ENCODE assay signal across 23 cellular contexts in the genomic region with DNA sequence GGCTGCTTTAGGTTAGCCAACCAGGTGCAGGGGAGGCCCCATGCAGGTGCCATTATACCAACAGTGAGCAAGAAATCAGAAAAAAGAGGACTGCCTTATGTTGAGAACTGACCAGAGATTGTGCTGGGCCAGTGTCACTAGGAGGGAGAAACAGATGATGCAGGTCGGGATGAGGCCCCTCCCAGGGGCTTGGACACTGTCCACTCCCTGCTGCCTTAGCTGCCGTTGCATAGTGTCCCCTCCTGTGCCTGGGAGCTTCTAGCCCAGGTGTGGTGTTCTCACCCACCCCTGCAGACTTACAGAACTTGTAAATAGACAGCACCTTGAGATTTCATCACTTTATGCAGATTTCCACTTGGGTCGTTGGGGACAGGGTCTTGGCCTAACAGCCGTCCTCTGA. TPM values are rescaled to one million over a fixed set of nuclear protein-coding genes. Genes with fewer than 3 reads are reported as not detected.
DNase-seq lines count a peak whose midpoint lies in the region; ATAC-seq, FAIRE-seq and TF ChIP-seq lines count a peak whose summit lies in the region.
"Had no signal": no experiment of that assay in that cellular context is flagged by ENCODE, and none has a peak within 500 bp of the region (broad histone marks: within the 10 kb centered on the region; RNA-seq: fewer than 3 reads in every experiment).

No MANE protein-coding gene starts in this region.

- H2BK5ac ChIP-seq in mesenchymal stem cell (ENCODE audit: low read depth, low read length, poor library complexity, severe bottlenecking): no peak overlapping the region

- no peak for FAIRE-seq in HepG2 (lab: Jason Lieb, UNC)
- FAIRE-seq: D721Med, GM18507 had no signal

- TF ChIP-seq RAD21 in HepG2 (CRISPR knock-in tag; IDR thresholded peaks at IDR 0.05): no peak

- no peak for TF ChIP-seq EP300 in HepG2 (IDR thresholded peaks at IDR 0.05; ENCODE audit: low read depth in 2 of 2, low read length in 2 of 2)
- TF ChIP-seq EP300 in HepG2 (CRISPR knock-in tag; IDR thresholded peaks at IDR 0.05; ENCODE audit: borderline replicate concordance): no peak

- H3K4me1 ChIP-seq in right lobe of liver (no peaks in the 10 kb centered on the region), HepG2 (ENCODE audit: insufficient read depth, low read length) (no peaks in the 10 kb centered on the region), mesenchymal stem cell (ENCODE audit: control insufficient read depth, insufficient read depth, low read depth, low read length) (peaks cover 3% of the 10 kb centered on the region)
- H3K4me1 ChIP-seq: SJCRH30 had no signal

- TF ChIP-seq CTCF in right lobe of liver (IDR thresholded peaks at IDR 0.05): no peak
- no peak for TF ChIP-seq CTCF in HepG2 (CRISPR knock-in tag; IDR thresholded peaks at IDR 0.05)
- TF ChIP-seq CTCF in RWPE1 (conservative IDR thresholded peaks at IDR 0.05; ENCODE audit: low read depth): no peak

- H3K14ac ChIP-seq in mesenchymal stem cell (ENCODE audit: low read length in 2 of 2): no peak overlapping the region

- peaks cover 45% of the 10 kb centered on the region for H3K79me1 ChIP-seq in mesenchymal stem cell (replicated peaks; ENCODE audit: low read length, poor library complexity, severe bottlenecking)

- H3K9me3 ChIP-seq in right lobe of liver (no peaks in the 10 kb centered on the region), HepG2 (ENCODE audit: low read length) (no peaks in the 10 kb centered on the region), mesenchymal stem cell (ENCODE audit: control insufficient read depth, low read length) (no peaks in the 10 kb centered on the region)
- H3K9me3 ChIP-seq: SJCRH30 had no signal

- DNase-seq in right lobe of liver: peak in 2 of 3 donors; percentile 2 to 17
- DNase-seq in HepG2 (ENCODE audit: low spot score): no peak
- DNase-seq in RWPE1 (ENCODE audit: low spot score): no peak
- DNase-seq in mesenchymal stem cell: no peak
- DNase-seq in NK-92 (lab: John Stamatoyannopoulos, UW; ENCODE audit: unreplicated experiment): no peak
- DNase-seq in ACHN: no peak
- DNase-seq in stimulated activated CD4-positive, alpha-beta T cell treated with anti-CD3 and anti-CD28 coated beads, Interleukin-2, amount 100 ng/mL, for 48 hours: no peak
- DNase-seq: H7; Karpas-422; NCI-H1092 treated with DMSO at 0.1 percent for 48 hours; NCI-H1436 treated with DMSO at 0.1 percent for 48 hours; NCI-H187 treated with DMSO at 0.1 percent for 48 hours; NCI-H2171 treated with DMSO at 0.1 percent for 48 hours; NCI-H446; NCI-H524 treated with DMSO at 0.1 percent for 48 hours; NCI-H774; NK-92 treated with Interleukin-12 subunit alpha and Interleukin-12 subunit beta, amount 100 ng/mL, for 24 hours; PC-3; SJCRH30 had no signal

- H3K9ac ChIP-seq in HepG2 (ENCODE audit: insufficient read depth, low read depth, low read length) (no peak overlapping the region), mesenchymal stem cell (ENCODE audit: low read length) (no peak overlapping the region)

- H4K20me1 ChIP-seq in HepG2 (ENCODE audit: insufficient read depth, low read length): no peaks in the 10 kb centered on the region

- H2BK12ac ChIP-seq in mesenchymal stem cell (ENCODE audit: low read length in 2 of 2): no peak overlapping the region

- no peak overlapping the region for H2BK15ac ChIP-seq in mesenchymal stem cell (ENCODE audit: low read depth, poor library complexity, severe bottlenecking)

- ATAC-seq in right lobe of liver: no peak
- no peak for ATAC-seq in HepG2
- ATAC-seq: PC-3, Right ventricle myocardium inferior had no signal

- H3K23ac ChIP-seq in mesenchymal stem cell (ENCODE audit: low read length in 2 of 2): no peak overlapping the region

- H2AFZ ChIP-seq in HepG2 (ENCODE audit: low read length) (no peak overlapping the region), mesenchymal stem cell (ENCODE audit: low read depth, low read length) (no peak overlapping the region)

- H3K79me2 ChIP-seq in HepG2 (ENCODE audit: insufficient read depth, low read length): no peaks in the 10 kb centered on the region

- H3K27me3 ChIP-seq in right lobe of liver (no peaks in the 10 kb centered on the region), HepG2 (ENCODE audit: control insufficient read depth in 1 of 2, insufficient read depth in 2 of 2, low read length in 2 of 2) (no peaks in the 10 kb centered on the region), mesenchymal stem cell (ENCODE audit: control insufficient read depth in 1 of 2, insufficient read depth in 1 of 2, low read length in 2 of 2) (no peaks in the 10 kb centered on the region)
- H3K27me3 ChIP-seq: SJCRH30 had no signal

- H3K36me3 ChIP-seq in right lobe of liver: peaks cover 0 to 59% (median 28%) of the 10 kb centered on the region in 4 donors
- peaks cover 17 to 57% of the 10 kb centered on the region in 2 experiments; a peak in 4 of 5 replicates for H3K36me3 ChIP-seq in HepG2 (replicated peaks in 1 of 2; ENCODE audit: control insufficient read depth in 1 of 2, insufficient read depth in 2 of 2, low read length in 2 of 2)
- peaks cover 95% of the 10 kb centered on the region in 2 experiments for H3K36me3 ChIP-seq in mesenchymal stem cell (ENCODE audit: control insufficient read depth in 1 of 2, insufficient read depth in 2 of 2, low read depth in 1 of 2, low read length in 2 of 2)

- no peak overlapping the region for H2AK5ac ChIP-seq in mesenchymal stem cell (ENCODE audit: low read length, severe bottlenecking)

- CTCF ChIA-PET in HepG2 (lab: Yijun Ruan, JAX; ENCODE audit: low intra/inter-chr PET ratio, low total read pairs) (no interaction called here), RWPE1 (lab: Yijun Ruan, JAX) (interaction anchor here (0.6 to 0.8 kb wide), 2 partner anchors 27 to 30 kb away, joined by 3 read pairs; no protein-coding TSS in a partner anchor)

- WGBS in right lobe of liver (ENCODE audit: insufficient coverage, low coverage, low lambda C conversion rate, missing lambda C conversion rate): 95% methylated on average over 4 of the region's 4 CpGs
- 97% methylated on average over 4 of the region's 4 CpGs for WGBS in HepG2 (ENCODE audit: low lambda C conversion rate)
- WGBS in mesenchymal stem cell: 98% methylated on average over 3 of the region's 4 CpGs

- POLR2A ChIA-PET in HepG2 (lab: Yijun Ruan, JAX) (no interaction called here), RWPE1 (lab: Yijun Ruan, JAX; ENCODE audit: low non-redundant PET) (interaction anchor here (0.6 kb wide), 1 partner anchor 167 kb away, joined by 4 read pairs; no protein-coding TSS in a partner anchor)

- H3K4me3 ChIP-seq in right lobe of liver (no peak overlapping the region), HepG2 (replicated peaks in 1 of 3; ENCODE audit: insufficient read depth in 1 of 3, low read depth in 2 of 3, low read length in 3 of 3) (no peak overlapping the region), mesenchymal stem cell (ENCODE audit: insufficient read depth in 1 of 2, low read depth in 1 of 2, low read length in 2 of 2) (no peak overlapping the region)
- H3K4me3 ChIP-seq: SJCRH30 had no signal

- no peak overlapping the region for H3K4me2 ChIP-seq in HepG2 (ENCODE audit: low read depth, low read length)
- no peak overlapping the region for H3K4me2 ChIP-seq in mesenchymal stem cell (ENCODE audit: low read length, poor library complexity, severe bottlenecking)

- no peak overlapping the region for H4K8ac ChIP-seq in mesenchymal stem cell (ENCODE audit: low read length)

- H3K18ac ChIP-seq in mesenchymal stem cell (ENCODE audit: low read depth in 1 of 2, low read length in 2 of 2): no peak overlapping the region

- TF ChIP-seq POLR2A in right lobe of liver (IDR thresholded peaks at IDR 0.05) (no peak), HepG2 (IDR thresholded peaks at IDR 0.05; ENCODE audit: insufficient read depth in 1 of 2, low read depth in 2 of 2, low read length in 2 of 2) (no peak)

- no peak overlapping the region for H3K27ac ChIP-seq in right lobe of liver
- no peak overlapping the region for H3K27ac ChIP-seq in HepG2 (ENCODE audit: extremely low read length, insufficient read depth, low read length)
- peak overlapping the region; percentile 88 for H3K27ac ChIP-seq in RWPE1
- no peak overlapping the region for H3K27ac ChIP-seq in mesenchymal stem cell (ENCODE audit: low read length, poor library complexity, severe bottlenecking)
- H3K27ac ChIP-seq: C4-2B, SJCRH30 had no signal

- intact Hi-C loops in right lobe of liver (cut with DNase I) (no loop called here), HepG2 (cut with micrococcal nuclease; ENCODE audit: unreplicated experiment) (no loop called here)

- BruUV-seq in HepG2 (replicated peaks; lab: Mats Ljungman, UMichigan): no TSS peak

- in situ Hi-C loops in HepG2 (cut with HindIII; ENCODE audit: extremely low pct_ligation_motif_present, low pct_unique_long_range_greater_than_20kb) (no loop called here), ACHN (cut with HindIII; ENCODE audit: low pct_ligation_motif_present, low pct_unique_long_range_greater_than_20kb, low sequenced_read_pairs) (no loop called here)

- no peak overlapping the region for H2BK120ac ChIP-seq in mesenchymal stem cell (ENCODE audit: low read depth, low read length)

- no peak overlapping the region for H3K4ac ChIP-seq in mesenchymal stem cell (ENCODE audit: low read depth in 1 of 2, low read length in 2 of 2)

- peak overlapping the region; percentile 36 for H4K91ac ChIP-seq in mesenchymal stem cell (ENCODE audit: low read length)

RNA-seq across cellular contexts. Expression of a gene that starts 36.7 kb away (rescaled TPM):
- total RNA-seq in right lobe of liver (1 to 10 TPM in 5 of 6 experiments, under 1 TPM in 1; 0.68 to 3.6 (median 2.8) TPM), HepG2 (2016; rRNA removed; fragmentation: Illumina TruSeq; extraction: Trizol) (6.4 and 11.4 TPM in 2 replicates)
- 3.0 and 3.5 TPM in 2 replicates for total RNA-seq in HepG2 (2016; cell fraction: cytosol; rRNA removed; fragmentation: Illumina TruSeq; extraction: Trizol; ENCODE audit: low read depth)
- 5.8 and 11.8 TPM in 2 replicates for total RNA-seq in HepG2 (2016; cell fraction: insoluble cytoplasmic fraction; rRNA removed; fragmentation: Illumina TruSeq; extraction: Trizol)
- 9.3 and 9.7 TPM in 2 replicates for total RNA-seq in HepG2 (2016; cell fraction: membrane; rRNA removed; fragmentation: Illumina TruSeq; extraction: Trizol)
- 10.6 and 11.8 TPM in 2 replicates for total RNA-seq in HepG2 (2016; cell fraction: nucleus; rRNA removed; fragmentation: Illumina TruSeq; extraction: Trizol)
- 4.8 and 5.2 TPM in 2 replicates for polyA plus RNA-seq in HepG2 (2011; rRNA removed)
- polyA plus RNA-seq in HepG2 (2011; cell fraction: cytosol; rRNA removed): 4.0 and 4.1 TPM in 2 replicates
- 3.9 and 4.4 TPM in 2 replicates for polyA plus RNA-seq in HepG2 (2011; cell fraction: nucleus; rRNA removed)
- polyA plus RNA-seq in HepG2 (2012): 4.5 and 5.6 TPM in 2 replicates
- polyA plus RNA-seq in HepG2 (2016; cell fraction: cytosol; fragmentation: Illumina TruSeq; extraction: Trizol; ENCODE audit: low read depth): 1.8 and 2.0 TPM in 2 replicates
- polyA plus RNA-seq in HepG2 (2016; cell fraction: insoluble cytoplasmic fraction; fragmentation: Illumina TruSeq; extraction: Trizol; ENCODE audit: low read depth): 5.1 and 5.4 TPM in 2 replicates
- 3.9 and 4.0 TPM in 2 replicates for polyA plus RNA-seq in HepG2 (2016; cell fraction: membrane; fragmentation: Illumina TruSeq; extraction: Trizol; ENCODE audit: low read depth)
- polyA plus RNA-seq in HepG2 (2016; cell fraction: nucleus; fragmentation: Illumina TruSeq; extraction: Trizol; ENCODE audit: insufficient read depth, low read depth): 17.5 and 18.2 TPM in 2 replicates
- 7.8 TPM in 2 replicates for polyA minus RNA-seq in HepG2 (2011; rRNA and poly(A)+ RNA removed; ENCODE audit: low replicate concordance)
- polyA minus RNA-seq in HepG2 (2011; cell fraction: cytosol; rRNA and poly(A)+ RNA removed): 3.1 and 3.6 TPM in 2 replicates
- 4.5 and 6.3 TPM in 2 replicates for polyA minus RNA-seq in HepG2 (2011; cell fraction: nucleus; rRNA and poly(A)+ RNA removed)
- 0.11 TPM for polyA plus RNA-seq in mesenchymal stem cell (2013, experiment 1 of 2)
- 0.05 TPM for polyA plus RNA-seq in mesenchymal stem cell (2013, experiment 2 of 2)

Comparison
In these comparisons a context has a peak if more than half of its experiments do, and no peak if none do; other contexts are left out.
1. DNase-seq: peak in right lobe of liver (2 of 3); none in HepG2 (single experiment), RWPE1 (single experiment), mesenchymal stem cell (single experiment), NK-92 (single experiment), ACHN (single experiment) and stimulated activated CD4-positive, alpha-beta T cell treated with anti-CD3 and anti-CD28 coated beads, Interleukin-2, amount 100 ng/mL, for 48 hours (0 of 2).